Comparison of ENCODE assay signal across 24 cellular contexts in genomic region chr16:27421961-27422740, GRCh38. TPM values are rescaled to one million over a fixed set of nuclear protein-coding genes. Genes with fewer than 3 reads are reported as not detected.
DNase-seq lines count a peak whose midpoint lies in the region; ATAC-seq and TF ChIP-seq lines count a peak whose summit lies in the region.
"Had no signal": no experiment of that assay in that cellular context is flagged by ENCODE, and none has a peak within 500 bp of the region (broad histone marks: within the 10 kb centered on the region; RNA-seq: fewer than 3 reads in every experiment).

No MANE protein-coding gene starts in this region.

- no peaks in the 10 kb centered on the region for H3K79me2 ChIP-seq in HCT116 (ENCODE audit: insufficient read depth, low read length)
- H3K79me2 ChIP-seq: hepatocyte had no signal

- H3K36me3 ChIP-seq in HCT116 (ENCODE audit: control insufficient read depth in 1 of 2, insufficient read depth in 2 of 2, low read length in 2 of 2): no peaks in the 10 kb centered on the region
- H3K36me3 ChIP-seq: brain microvascular endothelial cell, esophagus muscularis mucosa, lower lobe of right lung, neutrophil, prostate gland had no signal

- no peaks in the 10 kb centered on the region for H3K9me2 ChIP-seq in HCT116 (ENCODE audit: insufficient read depth)

- ATAC-seq in HCT116 (no peak), HG03045 (IDR thresholded peaks at IDR 0.05; ENCODE audit: unreplicated experiment) (no peak), HG02678 (IDR thresholded peaks at IDR 0.05; ENCODE audit: unreplicated experiment) (no peak)
- ATAC-seq: lower lobe of right lung, mucosa of descending colon had no signal

- H3K9me3 Mint-ChIP-seq in activated CD4-positive, alpha-beta T cell treated with anti-CD3 and anti-CD28 coated beads, Interleukin-2, amount 10 ng/mL, durations not matched to agents 7 days and 5 days: peaks cover 29% of the 10 kb centered on the region
- peaks cover 38% of the 10 kb centered on the region for H3K9me3 Mint-ChIP-seq in T-helper 1 cell treated with Interleukin-12 subunit alpha and Interleukin-12 subunit beta and Interleukin-4 antibody, amounts not matched to agents 30 μg/mL and 1 μg/mL, for 36 hours

- H3K27me3 ChIP-seq in HCT116 (ENCODE audit: insufficient read depth, low read length): no peaks in the 10 kb centered on the region
- H3K27me3 ChIP-seq: brain microvascular endothelial cell, hepatocyte had no signal

- no peak overlapping the region for H3K27ac ChIP-seq in HCT116 (ENCODE audit: low read depth, low read length)
- H3K27ac ChIP-seq: brain microvascular endothelial cell, esophagus muscularis mucosa, hepatocyte, lower lobe of right lung, neutrophil, prostate gland had no signal

- peaks cover 3 to 14% of the 10 kb centered on the region in 2 experiments; a peak in 1 of 4 replicates for H3K9me3 ChIP-seq in HCT116 (ENCODE audit: control insufficient read depth in 1 of 2, insufficient read depth in 1 of 2, low read depth in 1 of 2, low read length in 2 of 2)
- H3K9me3 ChIP-seq: neutrophil, prostate gland had no signal

- no peak overlapping the region for H3K4me3 ChIP-seq in HCT116 (replicated peaks in 1 of 2; ENCODE audit: low read depth in 1 of 2, low read length in 2 of 2)
- H3K4me3 ChIP-seq in choroid plexus epithelial cell (ENCODE audit: low read depth, low read length): no peak overlapping the region
- H3K4me3 ChIP-seq: esophagus muscularis mucosa, hepatocyte, lower lobe of right lung, mucosa of descending colon, prostate gland had no signal

- RAD21 ChIA-PET in HCT116 (lab: Charles Lee; ENCODE audit: low non-redundant PET in 1 of 2, low total read pairs in 2 of 2, uncharacterized antibody in 2 of 2, unreplicated experiment in 2 of 2): no interaction called here

- peaks cover 40% of the 10 kb centered on the region for H3K4me1 Mint-ChIP-seq in activated CD4-positive, alpha-beta T cell treated with anti-CD3 and anti-CD28 coated beads, Interleukin-2, amount 10 ng/mL, durations not matched to agents 7 days and 5 days
- H3K4me1 Mint-ChIP-seq in T-helper 1 cell treated with Interleukin-12 subunit alpha and Interleukin-12 subunit beta and Interleukin-4 antibody, amounts not matched to agents 30 μg/mL and 1 μg/mL, for 36 hours (ENCODE audit: low read depth): peaks cover 34% of the 10 kb centered on the region

- no peak for DNase-seq in activated CD4-positive, alpha-beta T cell treated with anti-CD3 and anti-CD28 coated beads, Interleukin-2, amount 10 ng/mL, durations not matched to agents 7 days and 5 days
- DNase-seq in activated CD4-positive, alpha-beta T cell treated with anti-CD3 and anti-CD28 coated beads for 4 hours: no peak
- DNase-seq in HCT116 (ENCODE audit: low read depth, low spot score) (no peak), choroid plexus epithelial cell (ENCODE audit: low read depth) (peak; percentile 35), iPS-NIHi7 (ENCODE audit: extremely low spot score) (no peak)
- DNase-seq: activated CD4-positive, alpha-beta memory T cell treated with anti-CD3 and anti-CD28 coated beads for 36 hours; activated T-cell treated with anti-CD3 and anti-CD28 coated beads, Interleukin-2, amount 50 U/mL, for 24 hours; brain microvascular endothelial cell; GOT3; IMR-90; islet precursor cell; lower lobe of right lung; mucosa of descending colon; NCI-H2171; NCI-H526; substantia nigra had no signal

- H3K27me3 Mint-ChIP-seq in activated CD4-positive, alpha-beta T cell treated with anti-CD3 and anti-CD28 coated beads, Interleukin-2, amount 10 ng/mL, durations not matched to agents 7 days and 5 days: no peaks in the 10 kb centered on the region
- no peaks in the 10 kb centered on the region for H3K27me3 Mint-ChIP-seq in T-helper 1 cell treated with Interleukin-12 subunit alpha and Interleukin-12 subunit beta and Interleukin-4 antibody, amounts not matched to agents 30 μg/mL and 1 μg/mL, for 36 hours (ENCODE audit: low read depth)
- H3K27me3 Mint-ChIP-seq: activated CD4-positive, alpha-beta memory T cell treated with anti-CD3 and anti-CD28 coated beads for 36 hours; activated T-cell treated with anti-CD3 and anti-CD28 coated beads, Interleukin-2, amount 50 U/mL, for 24 hours had no signal

- no peak for TF ChIP-seq CTCF in HCT116 (IDR thresholded peaks at IDR 0.05 in 2 of 3, conservative IDR thresholded peaks at IDR 0.05 in 1 of 3; ENCODE audit: borderline replicate concordance in 1 of 3, insufficient read depth in 1 of 3, low read depth in 2 of 3, low read length in 2 of 3)
- TF ChIP-seq CTCF in choroid plexus epithelial cell (conservative IDR thresholded peaks at IDR 0.05; ENCODE audit: low read depth, low read length): no peak

- TF ChIP-seq POLR2A in HCT116 (IDR thresholded peaks at IDR 0.05; ENCODE audit: borderline replicate concordance, extremely low read depth, insufficient read depth, insufficient read length): no peak

- H3K4me1 ChIP-seq in HCT116 (ENCODE audit: control insufficient read depth in 1 of 2, insufficient read depth in 2 of 2, low read length in 2 of 2): peaks cover 2 to 14% of the 10 kb centered on the region in 2 experiments; a peak in 3 of 4 replicates
- H3K4me1 ChIP-seq: esophagus muscularis mucosa, lower lobe of right lung, prostate gland had no signal

- CTCF ChIA-PET in activated CD4-positive, alpha-beta T cell treated with anti-CD3 and anti-CD28 coated beads, Interleukin-2, amount 10 ng/mL, durations not matched to agents 7 days and 5 days (lab: Charles Lee): interaction anchor here (0.9 to 2.3 kb wide), 4 partner anchors 11 to 18 kb away, joined by 3 to 6 read pairs (median 4); no protein-coding TSS in a partner anchor
- CTCF ChIA-PET in HCT116 (lab: Charles Lee): no interaction called here

- no peak overlapping the region for H3K4me3 Mint-ChIP-seq in activated CD4-positive, alpha-beta T cell treated with anti-CD3 and anti-CD28 coated beads, Interleukin-2, amount 10 ng/mL, durations not matched to agents 7 days and 5 days
- H3K4me3 Mint-ChIP-seq in T-helper 1 cell treated with Interleukin-12 subunit alpha and Interleukin-12 subunit beta and Interleukin-4 antibody, amounts not matched to agents 30 μg/mL and 1 μg/mL, for 36 hours: no peak overlapping the region
- H3K4me3 Mint-ChIP-seq: activated CD4-positive, alpha-beta memory T cell treated with anti-CD3 and anti-CD28 coated beads for 36 hours; activated T-cell treated with anti-CD3 and anti-CD28 coated beads, Interleukin-2, amount 50 U/mL, for 24 hours had no signal

- POLR2A ChIA-PET in activated CD4-positive, alpha-beta T cell treated with anti-CD3 and anti-CD28 coated beads, Interleukin-2, amount 10 ng/mL, durations not matched to agents 7 days and 5 days (lab: Charles Lee): no interaction called here
- POLR2A ChIA-PET in HCT116 (lab: Charles Lee): no interaction called here

- no peaks in the 10 kb centered on the region for H4K20me1 ChIP-seq in HCT116 (ENCODE audit: insufficient read depth)

- intact Hi-C loops in HCT116 (cut with micrococcal nuclease): no loop called here

- BruUV-seq in HCT116 (replicated peaks; lab: Mats Ljungman, UMichigan): no TSS peak

- no peak for TF ChIP-seq RAD21 in HCT116 (IDR thresholded peaks at IDR 0.05; ENCODE audit: low read depth)

- peaks cover 86% of the 10 kb centered on the region for H3K36me3 Mint-ChIP-seq in activated CD4-positive, alpha-beta T cell treated with anti-CD3 and anti-CD28 coated beads, Interleukin-2, amount 10 ng/mL, durations not matched to agents 7 days and 5 days (ENCODE audit: low read depth)
- H3K36me3 Mint-ChIP-seq in T-helper 1 cell treated with Interleukin-12 subunit alpha and Interleukin-12 subunit beta and Interleukin-4 antibody, amounts not matched to agents 30 μg/mL and 1 μg/mL, for 36 hours (ENCODE audit: low read depth): peaks cover 75% of the 10 kb centered on the region

- H3K4me2 ChIP-seq in HCT116 (ENCODE audit: low read length): no peak overlapping the region
- H3K4me2 ChIP-seq: hepatocyte had no signal

- no peak overlapping the region for H3K9ac ChIP-seq in HCT116 (ENCODE audit: low read length)

- no peak overlapping the region for H2AFZ ChIP-seq in HCT116 (ENCODE audit: low read depth, low read length, poor library complexity, severe bottlenecking)
- H2AFZ ChIP-seq: hepatocyte had no signal

- peak overlapping the region; percentile 13 for H3K27ac Mint-ChIP-seq in activated CD4-positive, alpha-beta T cell treated with anti-CD3 and anti-CD28 coated beads, Interleukin-2, amount 10 ng/mL, durations not matched to agents 7 days and 5 days
- H3K27ac Mint-ChIP-seq in T-helper 1 cell treated with Interleukin-12 subunit alpha and Interleukin-12 subunit beta and Interleukin-4 antibody, amounts not matched to agents 30 μg/mL and 1 μg/mL, for 36 hours: peak overlapping the region; percentile 11
- H3K27ac Mint-ChIP-seq: activated CD4-positive, alpha-beta memory T cell treated with anti-CD3 and anti-CD28 coated beads for 36 hours; activated T-cell treated with anti-CD3 and anti-CD28 coated beads, Interleukin-2, amount 50 U/mL, for 24 hours; CD14-positive monocyte had no signal

TF ChIP-seq in HCT116, 20 proteins besides CTCF, POLR2A, EP300 and RAD21:
- TF ChIP-seq SIN3A (IDR thresholded peaks at IDR 0.05; ENCODE audit: low read depth) (no peak), ZBTB33 (IDR thresholded peaks at IDR 0.05; ENCODE audit: extremely low read depth, insufficient replicate concordance, low read length) (no peak), CBX3 (IDR thresholded peaks at IDR 0.05; ENCODE audit: low read depth) (peak; percentile 66; the same call in 1 of the 2 replicates)

RNA-seq across cellular contexts. Expression of gene IL21R, which starts 20.2 kb away (rescaled TPM):
- total RNA-seq in activated CD4-positive, alpha-beta T cell treated with anti-CD3 and anti-CD28 coated beads, Interleukin-2, amount 10 ng/mL, durations not matched to agents 7 days and 5 days: 10 to 100 TPM; 44.4 to 45.6 TPM
- 1.2 TPM for total RNA-seq in HCT116 (2021; ENCODE audit: unreplicated experiment)
- polyA plus RNA-seq in HCT116 (2012): 0.76 and 1.5 TPM in 2 replicates
- polyA plus RNA-seq: hepatocyte had no signal

Comparison
In these comparisons a context has a peak if more than half of its experiments do, and no peak if none do; other contexts are left out.
1. RNA of gene IL21R, which starts 20.2 kb away (total RNA-seq): 44.4 to 45.6 TPM in activated CD4-positive, alpha-beta T cell treated with anti-CD3 and anti-CD28 coated beads, Interleukin-2, amount 10 ng/mL, durations not matched to agents 7 days and 5 days; 1.2 TPM in HCT116 (single experiment); every median in the first group is over 10 times any median in the second.